In the genomic region with DNA sequence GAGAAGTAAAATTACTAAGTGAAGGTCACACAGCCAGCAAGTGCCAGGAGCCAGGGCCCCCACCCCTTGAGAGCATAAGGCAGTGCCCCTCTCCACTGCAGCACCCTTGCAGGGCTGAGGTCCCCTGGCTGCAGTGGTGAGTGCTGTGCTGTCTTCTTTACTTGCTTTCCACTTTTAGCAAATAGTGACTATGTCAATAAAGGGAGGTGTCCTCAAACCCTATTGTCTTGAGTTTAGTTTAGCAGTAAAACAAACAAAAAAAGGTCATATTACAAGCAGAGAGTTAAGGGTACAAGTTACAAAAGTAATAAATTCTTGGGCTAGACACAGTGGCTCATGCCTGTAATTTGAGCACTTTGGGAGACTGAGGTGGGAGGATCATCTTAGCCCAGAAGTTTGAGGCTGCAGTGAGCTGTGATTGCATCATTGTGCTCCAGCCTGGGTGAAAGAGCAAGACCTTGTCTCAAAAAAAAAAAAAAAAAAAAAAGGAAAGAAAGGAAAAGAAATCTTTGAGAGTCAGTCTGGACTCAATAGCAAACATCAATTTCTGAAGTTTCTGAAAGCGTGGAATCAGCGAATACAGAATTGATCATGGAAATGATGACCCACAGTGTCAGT, we compare ENCODE assay signal across 1 cellular context.
A peak's percentile ranks its signal among the peaks of the same experiment; 100 is the strongest.
TF ChIP-seq lines count a peak whose summit lies in the region.

No MANE protein-coding gene starts in this region.

TF ChIP-seq in HepG2, 621 proteins besides CTCF, POLR2A, EP300 and RAD21 (continued from another document and continues in another):
- TF ChIP-seq, protein P1, sequence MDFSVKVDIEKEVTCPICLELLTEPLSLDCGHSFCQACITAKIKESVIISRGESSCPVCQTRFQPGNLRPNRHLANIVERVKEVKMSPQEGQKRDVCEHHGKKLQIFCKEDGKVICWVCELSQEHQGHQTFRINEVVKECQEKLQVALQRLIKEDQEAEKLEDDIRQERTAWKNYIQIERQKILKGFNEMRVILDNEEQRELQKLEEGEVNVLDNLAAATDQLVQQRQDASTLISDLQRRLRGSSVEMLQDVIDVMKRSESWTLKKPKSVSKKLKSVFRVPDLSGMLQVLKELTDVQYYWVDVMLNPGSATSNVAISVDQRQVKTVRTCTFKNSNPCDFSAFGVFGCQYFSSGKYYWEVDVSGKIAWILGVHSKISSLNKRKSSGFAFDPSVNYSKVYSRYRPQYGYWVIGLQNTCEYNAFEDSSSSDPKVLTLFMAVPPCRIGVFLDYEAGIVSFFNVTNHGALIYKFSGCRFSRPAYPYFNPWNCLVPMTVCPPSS (IDR thresholded peaks at IDR 0.05): no peak
- TF ChIP-seq ZNF3 (CRISPR knock-in tag; IDR thresholded peaks at IDR 0.05) (0 out of 2 replicates have a peak, but pooled peaks have one; percentile 17), NR2C2 (CRISPR knock-in tag; IDR thresholded peaks at IDR 0.05; ENCODE audit: borderline replicate concordance) (peak; percentile 31; the same call in 1 of the 2 replicates), ZNF550 (CRISPR knock-in tag; IDR thresholded peaks at IDR 0.05; ENCODE audit: borderline replicate concordance) (no peak), AKAP8 (CRISPR knock-in tag; IDR thresholded peaks at IDR 0.05) (no peak), NRL (CRISPR knock-in tag; IDR thresholded peaks at IDR 0.05; ENCODE audit: borderline replicate concordance) (no peak), ELF4 (CRISPR knock-in tag; IDR thresholded peaks at IDR 0.05; ENCODE audit: borderline replicate concordance) (no peak), ZNF224 (CRISPR knock-in tag; IDR thresholded peaks at IDR 0.05) (no peak), SIN3B (IDR thresholded peaks at IDR 0.05; ENCODE audit: low read length) (no peak), ZNF614 (CRISPR knock-in tag; IDR thresholded peaks at IDR 0.05; ENCODE audit: borderline replicate concordance) (no peak), SRY (CRISPR knock-in tag; IDR thresholded peaks at IDR 0.05) (no peak), MTA3 (CRISPR knock-in tag; IDR thresholded peaks at IDR 0.05) (no peak), ZNF549 (CRISPR knock-in tag; IDR thresholded peaks at IDR 0.05) (no peak), HNRNPK (IDR thresholded peaks at IDR 0.05; ENCODE audit: low read depth, low read length, poor library complexity, severe bottlenecking) (no peak), TARDBP (CRISPR knock-in tag; IDR thresholded peaks at IDR 0.05) (peak; percentile 76), ONECUT2 (CRISPR knock-in tag; IDR thresholded peaks at IDR 0.05) (no peak), ZNF382 (CRISPR knock-in tag; IDR thresholded peaks at IDR 0.05; ENCODE audit: borderline replicate concordance) (no peak), POLR2G (IDR thresholded peaks at IDR 0.05; ENCODE audit: low read depth, low read length) (no peak), HCFC1 (IDR thresholded peaks at IDR 0.05; ENCODE audit: low read depth, low read length) (no peak), ZMYM2 (CRISPR knock-in tag; IDR thresholded peaks at IDR 0.05) (peak; percentile 63; the same call in 1 of the 2 replicates), IRX3 (CRISPR knock-in tag; IDR thresholded peaks at IDR 0.05; ENCODE audit: borderline replicate concordance, low read depth) (no peak)
- TF ChIP-seq, protein P2, sequence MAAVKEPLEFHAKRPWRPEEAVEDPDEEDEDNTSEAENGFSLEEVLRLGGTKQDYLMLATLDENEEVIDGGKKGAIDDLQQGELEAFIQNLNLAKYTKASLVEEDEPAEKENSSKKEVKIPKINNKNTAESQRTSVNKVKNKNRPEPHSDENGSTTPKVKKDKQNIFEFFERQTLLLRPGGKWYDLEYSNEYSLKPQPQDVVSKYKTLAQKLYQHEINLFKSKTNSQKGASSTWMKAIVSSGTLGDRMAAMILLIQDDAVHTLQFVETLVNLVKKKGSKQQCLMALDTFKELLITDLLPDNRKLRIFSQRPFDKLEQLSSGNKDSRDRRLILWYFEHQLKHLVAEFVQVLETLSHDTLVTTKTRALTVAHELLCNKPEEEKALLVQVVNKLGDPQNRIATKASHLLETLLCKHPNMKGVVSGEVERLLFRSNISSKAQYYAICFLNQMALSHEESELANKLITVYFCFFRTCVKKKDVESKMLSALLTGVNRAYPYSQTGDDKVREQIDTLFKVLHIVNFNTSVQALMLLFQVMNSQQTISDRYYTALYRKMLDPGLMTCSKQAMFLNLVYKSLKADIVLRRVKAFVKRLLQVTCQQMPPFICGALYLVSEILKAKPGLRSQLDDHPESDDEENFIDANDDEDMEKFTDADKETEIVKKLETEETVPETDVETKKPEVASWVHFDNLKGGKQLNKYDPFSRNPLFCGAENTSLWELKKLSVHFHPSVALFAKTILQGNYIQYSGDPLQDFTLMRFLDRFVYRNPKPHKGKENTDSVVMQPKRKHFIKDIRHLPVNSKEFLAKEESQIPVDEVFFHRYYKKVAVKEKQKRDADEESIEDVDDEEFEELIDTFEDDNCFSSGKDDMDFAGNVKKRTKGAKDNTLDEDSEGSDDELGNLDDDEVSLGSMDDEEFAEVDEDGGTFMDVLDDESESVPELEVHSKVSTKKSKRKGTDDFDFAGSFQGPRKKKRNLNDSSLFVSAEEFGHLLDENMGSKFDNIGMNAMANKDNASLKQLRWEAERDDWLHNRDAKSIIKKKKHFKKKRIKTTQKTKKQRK (IDR thresholded peaks at IDR 0.05; ENCODE audit: low read length): no peak
- TF ChIP-seq, protein P3, sequence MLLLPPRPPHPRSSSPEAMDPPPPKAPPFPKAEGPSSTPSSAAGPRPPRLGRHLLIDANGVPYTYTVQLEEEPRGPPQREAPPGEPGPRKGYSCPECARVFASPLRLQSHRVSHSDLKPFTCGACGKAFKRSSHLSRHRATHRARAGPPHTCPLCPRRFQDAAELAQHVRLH (CRISPR knock-in tag; IDR thresholded peaks at IDR 0.05; ENCODE audit: borderline replicate concordance, low read depth): no peak
- TF ChIP-seq, protein P4, sequence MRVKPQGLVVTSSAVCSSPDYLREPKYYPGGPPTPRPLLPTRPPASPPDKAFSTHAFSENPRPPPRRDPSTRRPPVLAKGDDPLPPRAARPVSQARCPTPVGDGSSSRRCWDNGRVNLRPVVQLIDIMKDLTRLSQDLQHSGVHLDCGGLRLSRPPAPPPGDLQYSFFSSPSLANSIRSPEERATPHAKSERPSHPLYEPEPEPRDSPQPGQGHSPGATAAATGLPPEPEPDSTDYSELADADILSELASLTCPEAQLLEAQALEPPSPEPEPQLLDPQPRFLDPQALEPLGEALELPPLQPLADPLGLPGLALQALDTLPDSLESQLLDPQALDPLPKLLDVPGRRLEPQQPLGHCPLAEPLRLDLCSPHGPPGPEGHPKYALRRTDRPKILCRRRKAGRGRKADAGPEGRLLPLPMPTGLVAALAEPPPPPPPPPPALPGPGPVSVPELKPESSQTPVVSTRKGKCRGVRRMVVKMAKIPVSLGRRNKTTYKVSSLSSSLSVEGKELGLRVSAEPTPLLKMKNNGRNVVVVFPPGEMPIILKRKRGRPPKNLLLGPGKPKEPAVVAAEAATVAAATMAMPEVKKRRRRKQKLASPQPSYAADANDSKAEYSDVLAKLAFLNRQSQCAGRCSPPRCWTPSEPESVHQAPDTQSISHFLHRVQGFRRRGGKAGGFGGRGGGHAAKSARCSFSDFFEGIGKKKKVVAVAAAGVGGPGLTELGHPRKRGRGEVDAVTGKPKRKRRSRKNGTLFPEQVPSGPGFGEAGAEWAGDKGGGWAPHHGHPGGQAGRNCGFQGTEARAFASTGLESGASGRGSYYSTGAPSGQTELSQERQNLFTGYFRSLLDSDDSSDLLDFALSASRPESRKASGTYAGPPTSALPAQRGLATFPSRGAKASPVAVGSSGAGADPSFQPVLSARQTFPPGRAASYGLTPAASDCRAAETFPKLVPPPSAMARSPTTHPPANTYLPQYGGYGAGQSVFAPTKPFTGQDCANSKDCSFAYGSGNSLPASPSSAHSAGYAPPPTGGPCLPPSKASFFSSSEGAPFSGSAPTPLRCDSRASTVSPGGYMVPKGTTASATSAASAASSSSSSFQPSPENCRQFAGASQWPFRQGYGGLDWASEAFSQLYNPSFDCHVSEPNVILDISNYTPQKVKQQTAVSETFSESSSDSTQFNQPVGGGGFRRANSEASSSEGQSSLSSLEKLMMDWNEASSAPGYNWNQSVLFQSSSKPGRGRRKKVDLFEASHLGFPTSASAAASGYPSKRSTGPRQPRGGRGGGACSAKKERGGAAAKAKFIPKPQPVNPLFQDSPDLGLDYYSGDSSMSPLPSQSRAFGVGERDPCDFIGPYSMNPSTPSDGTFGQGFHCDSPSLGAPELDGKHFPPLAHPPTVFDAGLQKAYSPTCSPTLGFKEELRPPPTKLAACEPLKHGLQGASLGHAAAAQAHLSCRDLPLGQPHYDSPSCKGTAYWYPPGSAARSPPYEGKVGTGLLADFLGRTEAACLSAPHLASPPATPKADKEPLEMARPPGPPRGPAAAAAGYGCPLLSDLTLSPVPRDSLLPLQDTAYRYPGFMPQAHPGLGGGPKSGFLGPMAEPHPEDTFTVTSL (CRISPR knock-in tag; IDR thresholded peaks at IDR 0.05; ENCODE audit: borderline replicate concordance): peak; percentile 61; the same call in 1 of the 2 replicates
- TF ChIP-seq, protein P5, sequence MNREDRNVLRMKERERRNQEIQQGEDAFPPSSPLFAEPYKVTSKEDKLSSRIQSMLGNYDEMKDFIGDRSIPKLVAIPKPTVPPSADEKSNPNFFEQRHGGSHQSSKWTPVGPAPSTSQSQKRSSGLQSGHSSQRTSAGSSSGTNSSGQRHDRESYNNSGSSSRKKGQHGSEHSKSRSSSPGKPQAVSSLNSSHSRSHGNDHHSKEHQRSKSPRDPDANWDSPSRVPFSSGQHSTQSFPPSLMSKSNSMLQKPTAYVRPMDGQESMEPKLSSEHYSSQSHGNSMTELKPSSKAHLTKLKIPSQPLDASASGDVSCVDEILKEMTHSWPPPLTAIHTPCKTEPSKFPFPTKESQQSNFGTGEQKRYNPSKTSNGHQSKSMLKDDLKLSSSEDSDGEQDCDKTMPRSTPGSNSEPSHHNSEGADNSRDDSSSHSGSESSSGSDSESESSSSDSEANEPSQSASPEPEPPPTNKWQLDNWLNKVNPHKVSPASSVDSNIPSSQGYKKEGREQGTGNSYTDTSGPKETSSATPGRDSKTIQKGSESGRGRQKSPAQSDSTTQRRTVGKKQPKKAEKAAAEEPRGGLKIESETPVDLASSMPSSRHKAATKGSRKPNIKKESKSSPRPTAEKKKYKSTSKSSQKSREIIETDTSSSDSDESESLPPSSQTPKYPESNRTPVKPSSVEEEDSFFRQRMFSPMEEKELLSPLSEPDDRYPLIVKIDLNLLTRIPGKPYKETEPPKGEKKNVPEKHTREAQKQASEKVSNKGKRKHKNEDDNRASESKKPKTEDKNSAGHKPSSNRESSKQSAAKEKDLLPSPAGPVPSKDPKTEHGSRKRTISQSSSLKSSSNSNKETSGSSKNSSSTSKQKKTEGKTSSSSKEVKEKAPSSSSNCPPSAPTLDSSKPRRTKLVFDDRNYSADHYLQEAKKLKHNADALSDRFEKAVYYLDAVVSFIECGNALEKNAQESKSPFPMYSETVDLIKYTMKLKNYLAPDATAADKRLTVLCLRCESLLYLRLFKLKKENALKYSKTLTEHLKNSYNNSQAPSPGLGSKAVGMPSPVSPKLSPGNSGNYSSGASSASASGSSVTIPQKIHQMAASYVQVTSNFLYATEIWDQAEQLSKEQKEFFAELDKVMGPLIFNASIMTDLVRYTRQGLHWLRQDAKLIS (CRISPR knock-in tag; IDR thresholded peaks at IDR 0.05): no peak
- TF ChIP-seq, protein P6, sequence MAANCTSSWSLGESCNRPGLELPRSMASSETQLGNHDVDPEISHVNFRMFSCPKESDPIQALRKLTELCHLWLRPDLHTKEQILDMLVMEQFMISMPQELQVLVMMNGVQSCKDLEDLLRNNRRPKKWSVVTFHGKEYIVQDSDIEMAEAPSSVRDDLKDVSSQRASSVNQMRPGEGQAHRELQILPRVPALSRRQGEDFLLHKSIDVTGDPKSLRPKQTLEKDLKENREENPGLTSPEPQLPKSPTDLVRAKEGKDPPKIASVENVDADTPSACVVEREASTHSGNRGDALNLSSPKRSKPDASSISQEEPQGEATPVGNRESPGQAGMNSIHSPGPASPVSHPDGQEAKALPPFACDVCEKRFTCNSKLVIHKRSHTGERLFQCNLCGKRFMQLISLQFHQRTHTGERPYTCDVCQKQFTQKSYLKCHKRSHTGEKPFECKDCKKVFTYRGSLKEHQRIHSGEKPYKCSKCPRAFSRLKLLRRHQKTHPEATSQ (CRISPR knock-in tag; IDR thresholded peaks at IDR 0.05; ENCODE audit: borderline replicate concordance): peak; percentile 71; the same call in 1 of the 2 replicates
- TF ChIP-seq, protein P7, sequence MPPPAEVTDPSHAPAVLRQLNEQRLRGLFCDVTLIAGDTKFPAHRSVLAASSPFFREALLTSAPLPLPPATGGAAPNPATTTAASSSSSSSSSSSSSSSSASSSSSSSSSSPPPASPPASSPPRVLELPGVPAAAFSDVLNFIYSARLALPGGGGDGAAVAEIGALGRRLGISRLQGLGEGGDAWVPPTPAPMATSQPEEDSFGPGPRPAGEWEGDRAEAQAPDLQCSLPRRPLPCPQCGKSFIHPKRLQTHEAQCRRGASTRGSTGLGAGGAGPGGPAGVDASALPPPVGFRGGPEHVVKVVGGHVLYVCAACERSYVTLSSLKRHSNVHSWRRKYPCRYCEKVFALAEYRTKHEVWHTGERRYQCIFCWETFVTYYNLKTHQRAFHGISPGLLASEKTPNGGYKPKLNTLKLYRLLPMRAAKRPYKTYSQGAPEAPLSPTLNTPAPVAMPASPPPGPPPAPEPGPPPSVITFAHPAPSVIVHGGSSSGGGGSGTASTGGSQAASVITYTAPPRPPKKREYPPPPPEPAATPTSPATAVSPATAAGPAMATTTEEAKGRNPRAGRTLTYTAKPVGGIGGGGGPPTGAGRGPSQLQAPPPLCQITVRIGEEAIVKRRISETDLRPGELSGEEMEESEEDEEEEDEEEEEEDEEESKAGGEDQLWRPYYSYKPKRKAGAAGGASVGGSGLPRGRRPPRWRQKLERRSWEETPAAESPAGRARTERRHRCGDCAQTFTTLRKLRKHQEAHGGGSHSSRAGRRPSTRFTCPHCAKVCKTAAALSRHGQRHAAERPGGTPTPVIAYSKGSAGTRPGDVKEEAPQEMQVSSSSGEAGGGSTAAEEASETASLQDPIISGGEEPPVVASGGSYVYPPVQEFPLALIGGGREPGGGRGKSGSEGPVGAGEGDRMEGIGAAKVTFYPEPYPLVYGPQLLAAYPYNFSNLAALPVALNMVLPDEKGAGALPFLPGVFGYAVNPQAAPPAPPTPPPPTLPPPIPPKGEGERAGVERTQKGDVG (CRISPR knock-in tag; IDR thresholded peaks at IDR 0.05; ENCODE audit: borderline replicate concordance): no peak
